In genomic region chr21:44986471-44987291, GRCh38 we compare ENCODE assay signal across 1 cellular context.
TF ChIP-seq lines count a peak whose summit lies in the region.

No MANE protein-coding gene starts in this region.

TF ChIP-seq in K562, 482 proteins besides CTCF, POLR2A, EP300 and RAD21 (continued from another document):
- TF ChIP-seq ZHX1 (conservative IDR thresholded peaks at IDR 0.05; ENCODE audit: low read length): no peak
- TF ChIP-seq SMAD1 (IDR thresholded peaks at IDR 0.05; ENCODE audit: low read depth, low read length, partially characterized antibody): no peak
- no peak for TF ChIP-seq ZBTB40 (IDR thresholded peaks at IDR 0.05)
- TF ChIP-seq ZBTB40 (CRISPR knock-in tag; IDR thresholded peaks at IDR 0.05): no peak
- TF ChIP-seq ZNF41 (CRISPR knock-in tag; conservative IDR thresholded peaks at IDR 0.05): no peak
- peak; percentile 9; the same call in 1 of the 2 replicates for TF ChIP-seq NFIC (IDR thresholded peaks at IDR 0.05)
- no peak for TF ChIP-seq NEUROD1 (IDR thresholded peaks at IDR 0.05; ENCODE audit: borderline replicate concordance, low read depth, low read length, partially characterized antibody)
